ENCODE assay signal across 15 cellular contexts in the genomic region with DNA sequence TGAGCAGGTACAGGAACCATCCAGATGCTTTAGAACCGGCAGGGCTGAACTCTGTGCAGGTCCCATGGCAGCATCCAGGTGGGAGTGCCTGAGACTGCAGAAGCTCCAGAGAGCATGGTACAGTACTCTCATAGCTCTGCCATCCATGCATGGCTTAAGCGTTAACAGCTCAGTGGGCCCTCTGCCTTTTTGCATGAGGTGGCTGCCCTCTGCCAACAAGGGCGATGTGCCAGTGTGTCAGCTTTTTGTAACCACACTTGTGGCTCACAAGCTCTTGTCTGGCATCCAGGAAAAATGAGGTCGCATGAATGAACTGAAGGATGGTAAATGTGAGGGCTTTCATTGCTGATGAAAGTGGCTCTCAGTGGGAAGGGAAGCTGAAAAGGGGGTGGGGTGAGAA.
"Had no signal": no experiment of that assay in that cellular context is flagged by ENCODE, and none has a peak within 500 bp of the region (broad histone marks: within the 10 kb centered on the region; RNA-seq: fewer than 3 reads in every experiment).

No MANE protein-coding gene starts in this region.

- H3K27me3 ChIP-seq: gastrocnemius medialis, neural progenitor cell, ovary, tibial artery, uterus had no signal

- DNase-seq: activated CD4-positive, alpha-beta T cell treated with anti-CD3 and anti-CD28 coated beads, Interleukin-2, amount 50 U/mL, for 1 hour; activated CD8-positive, alpha-beta memory T cell treated with anti-CD3 and anti-CD28 coated beads for 24 hours; activated naive CD8-positive, alpha-beta T cell treated with anti-CD3 and anti-CD28 coated beads, Interleukin-2, amount 10 ng/mL, durations not matched to agents 7 days and 5 days; dermis blood vessel endothelial cell; effector memory CD8-positive, alpha-beta T cell; gastrocnemius medialis; left colon; lower lobe of right lung; midbrain; ovary; stimulated activated CD4-positive, alpha-beta T cell treated with anti-CD3 and anti-CD28 coated beads, Interleukin-12 subunit alpha, Interleukin-12 subunit beta, amount 100 ng/mL, for 4 hours; stimulated activated CD4-positive, alpha-beta T cell treated with anti-CD3 and anti-CD28 coated beads, Interleukin-2, amount 100 ng/mL, for 24 hours; tibial artery; uterus had no signal

- H3K9me3 ChIP-seq: gastrocnemius medialis, lower lobe of right lung, ovary, tibial artery, uterus had no signal

- H3K4me3 ChIP-seq: gastrocnemius medialis, lower lobe of right lung, neural progenitor cell, ovary, tibial artery, uterus had no signal

- H3K36me3 ChIP-seq: gastrocnemius medialis, lower lobe of right lung, neural progenitor cell, ovary, tibial artery, uterus had no signal

- ATAC-seq: effector memory CD8-positive, alpha-beta T cell; gastrocnemius medialis; left colon; lower lobe of right lung had no signal
